3 cellular contexts compared by ENCODE assay signal in genomic region chr22:39627865-39628562, GRCh38.
TF ChIP-seq lines count a peak whose summit lies in the region.

No MANE protein-coding gene starts in this region.

TF ChIP-seq in SK-N-SH, 30 proteins besides CTCF, POLR2A, EP300 and RAD21 (continued from another document):
- TF ChIP-seq GATA2 (CRISPR knock-in tag; IDR thresholded peaks at IDR 0.05) (no peak), CHD2 (IDR thresholded peaks at IDR 0.05; ENCODE audit: low read length, partially characterized antibody) (no peak), REST (IDR thresholded peaks at IDR 0.05; ENCODE audit: low read depth, low read length) (no peak), SMC3 (IDR thresholded peaks at IDR 0.05; ENCODE audit: low read depth, low read length) (no peak), ELF1 (IDR thresholded peaks at IDR 0.05) (no peak), USF2 (IDR thresholded peaks at IDR 0.05; ENCODE audit: borderline replicate concordance, low read depth, low read length) (no peak), FOXM1 (IDR thresholded peaks at IDR 0.05; ENCODE audit: low read depth) (no peak), RFX5 (IDR thresholded peaks at IDR 0.05; ENCODE audit: low read length) (no peak), EZH2phosphoT487 (IDR thresholded peaks at IDR 0.05; ENCODE audit: borderline replicate concordance, low read depth) (no peak), FOSL2 (IDR thresholded peaks at IDR 0.05; ENCODE audit: borderline replicate concordance, low read depth) (no peak), RXRA (IDR thresholded peaks at IDR 0.05; ENCODE audit: borderline replicate concordance, low read depth) (no peak), MXI1 (IDR thresholded peaks at IDR 0.05; ENCODE audit: low read depth, low read length) (no peak), FOXJ3 (CRISPR knock-in tag; IDR thresholded peaks at IDR 0.05) (no peak), NFIC (IDR thresholded peaks at IDR 0.05; ENCODE audit: borderline replicate concordance) (no peak), TEAD4 (IDR thresholded peaks at IDR 0.05; ENCODE audit: borderline replicate concordance, insufficient read depth) (no peak), TCF12 (IDR thresholded peaks at IDR 0.05) (no peak), TAF1 (IDR thresholded peaks at IDR 0.05; ENCODE audit: borderline replicate concordance, low read depth, low read length) (no peak)
- TF ChIP-seq, protein P1, sequence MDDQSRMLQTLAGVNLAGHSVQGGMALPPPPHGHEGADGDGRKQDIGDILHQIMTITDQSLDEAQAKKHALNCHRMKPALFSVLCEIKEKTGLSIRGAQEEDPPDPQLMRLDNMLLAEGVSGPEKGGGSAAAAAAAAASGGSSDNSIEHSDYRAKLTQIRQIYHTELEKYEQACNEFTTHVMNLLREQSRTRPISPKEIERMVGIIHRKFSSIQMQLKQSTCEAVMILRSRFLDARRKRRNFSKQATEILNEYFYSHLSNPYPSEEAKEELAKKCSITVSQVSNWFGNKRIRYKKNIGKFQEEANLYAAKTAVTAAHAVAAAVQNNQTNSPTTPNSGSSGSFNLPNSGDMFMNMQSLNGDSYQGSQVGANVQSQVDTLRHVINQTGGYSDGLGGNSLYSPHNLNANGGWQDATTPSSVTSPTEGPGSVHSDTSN (IDR thresholded peaks at IDR 0.05), result no peak
TF ChIP-seq in SK-N-SH: peak in this region for 0.

TF ChIP-seq in SK-N-SH treated with all-trans-retinoic acid at 6 μM for 48 hours, 23 proteins besides CTCF, POLR2A, EP300 and RAD21:
- TF ChIP-seq, protein P2, sequence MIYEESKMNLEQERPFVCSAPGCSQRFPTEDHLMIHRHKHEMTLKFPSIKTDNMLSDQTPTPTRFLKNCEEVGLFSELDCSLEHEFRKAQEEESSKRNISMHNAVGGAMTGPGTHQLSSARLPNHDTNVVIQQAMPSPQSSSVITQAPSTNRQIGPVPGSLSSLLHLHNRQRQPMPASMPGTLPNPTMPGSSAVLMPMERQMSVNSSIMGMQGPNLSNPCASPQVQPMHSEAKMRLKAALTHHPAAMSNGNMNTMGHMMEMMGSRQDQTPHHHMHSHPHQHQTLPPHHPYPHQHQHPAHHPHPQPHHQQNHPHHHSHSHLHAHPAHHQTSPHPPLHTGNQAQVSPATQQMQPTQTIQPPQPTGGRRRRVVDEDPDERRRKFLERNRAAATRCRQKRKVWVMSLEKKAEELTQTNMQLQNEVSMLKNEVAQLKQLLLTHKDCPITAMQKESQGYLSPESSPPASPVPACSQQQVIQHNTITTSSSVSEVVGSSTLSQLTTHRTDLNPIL (CRISPR knock-in tag; IDR thresholded peaks at IDR 0.05; ENCODE audit: low read depth), result no peak
- TF ChIP-seq BACH2 (CRISPR knock-in tag; IDR thresholded peaks at IDR 0.05; ENCODE audit: borderline replicate concordance) (no peak), ZFP30 (CRISPR knock-in tag; IDR thresholded peaks at IDR 0.05) (no peak), CSRNP3 (CRISPR knock-in tag; IDR thresholded peaks at IDR 0.05) (no peak), ESRRG (CRISPR knock-in tag; IDR thresholded peaks at IDR 0.05) (no peak), ZNF8 (CRISPR knock-in tag; IDR thresholded peaks at IDR 0.05) (no peak), CSDC2 (CRISPR knock-in tag; IDR thresholded peaks at IDR 0.05) (no peak), RARB (CRISPR knock-in tag; IDR thresholded peaks at IDR 0.05) (no peak), SNAI2 (CRISPR knock-in tag; IDR thresholded peaks at IDR 0.05) (no peak), ARNTL (CRISPR knock-in tag; IDR thresholded peaks at IDR 0.05; ENCODE audit: borderline replicate concordance, low read depth) (no peak), OSR1 (CRISPR knock-in tag; IDR thresholded peaks at IDR 0.05) (no peak), POU6F1 (CRISPR knock-in tag; IDR thresholded peaks at IDR 0.05; ENCODE audit: borderline replicate concordance, low read depth) (no peak)

TF ChIP-seq in K562, 482 proteins besides CTCF, POLR2A, EP300 and RAD21 (continued from another document):
- TF ChIP-seq GMEB1 (CRISPR knock-in tag; IDR thresholded peaks at IDR 0.05) (no peak), POLR2AphosphoS5 (IDR thresholded peaks at IDR 0.05; ENCODE audit: control insufficient read depth, insufficient read depth, low read depth, low read length) (no peak), MCM7 (IDR thresholded peaks at IDR 0.05) (no peak), ZNF133 (CRISPR knock-in tag; IDR thresholded peaks at IDR 0.05) (no peak), DDX20 (tag; IDR thresholded peaks at IDR 0.05; ENCODE audit: low read depth) (no peak), CBX8 (IDR thresholded peaks at IDR 0.05; ENCODE audit: borderline replicate concordance, extremely low read depth, low read depth, low read length, poor library complexity, severe bottlenecking) (no peak), USF2 (CRISPR knock-in tag; IDR thresholded peaks at IDR 0.05) (no peak), NFYB (IDR thresholded peaks at IDR 0.05; ENCODE audit: extremely low read depth, insufficient read length) (no peak), LEF1 (IDR thresholded peaks at IDR 0.05) (no peak), HIVEP1 (CRISPR knock-in tag; IDR thresholded peaks at IDR 0.05) (no peak), NONO (IDR thresholded peaks at IDR 0.05; ENCODE audit: low read depth in 2 of 2, low read length in 1 of 2) (no peak), ZNF354B (CRISPR knock-in tag; IDR thresholded peaks at IDR 0.05) (no peak), SRF (CRISPR knock-in tag; IDR thresholded peaks at IDR 0.05) (no peak), MYNN (IDR thresholded peaks at IDR 0.05) (no peak), MYNN (CRISPR knock-in tag; IDR thresholded peaks at IDR 0.05) (no peak), TAF7 (tag; IDR thresholded peaks at IDR 0.05) (no peak), MCM5 (IDR thresholded peaks at IDR 0.05; ENCODE audit: low read depth) (no peak), ZNF384 (IDR thresholded peaks at IDR 0.05; ENCODE audit: low read depth, low read length) (no peak), FOSL1 (tag; conservative IDR thresholded peaks at IDR 0.05) (no peak)
- TF ChIP-seq, protein P3, sequence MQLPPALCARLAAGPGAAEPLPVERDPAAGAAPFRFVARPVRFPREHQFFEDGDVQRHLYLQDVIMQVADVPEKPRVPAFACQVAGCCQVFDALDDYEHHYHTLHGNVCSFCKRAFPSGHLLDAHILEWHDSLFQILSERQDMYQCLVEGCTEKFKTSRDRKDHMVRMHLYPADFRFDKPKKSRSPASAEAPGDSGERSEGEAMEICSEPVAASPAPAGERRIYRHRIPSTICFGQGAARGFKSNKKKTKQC (CRISPR knock-in tag; IDR thresholded peaks at IDR 0.05), result no peak
